14 cellular contexts compared by ENCODE assay signal in genomic region chr17:56765449-56765848, GRCh38.
DNase-seq lines count a peak whose midpoint lies in the region; ATAC-seq and TF ChIP-seq lines count a peak whose summit lies in the region.
"Had no signal": no experiment of that assay in that cellular context is flagged by ENCODE, and none has a peak within 500 bp of the region (broad histone marks: within the 10 kb centered on the region; RNA-seq: fewer than 3 reads in every experiment).

No MANE protein-coding gene starts in this region.

- H3K36me3 ChIP-seq in MM.1S (replicated peaks; ENCODE audit: insufficient read depth, low read length) (no peaks in the 10 kb centered on the region), endodermal cell (ENCODE audit: control insufficient read depth, insufficient read depth, low read length) (no peaks in the 10 kb centered on the region), prostate gland (no peaks in the 10 kb centered on the region)
- H3K36me3 ChIP-seq: BE2C had no signal

- H3K9me3 ChIP-seq in MM.1S (replicated peaks; ENCODE audit: insufficient read depth, low read length) (no peaks in the 10 kb centered on the region), endodermal cell (ENCODE audit: control insufficient read depth, low read length) (peaks cover 4% of the 10 kb centered on the region), prostate gland (no peaks in the 10 kb centered on the region)
- H3K9me3 ChIP-seq: BE2C, Caco-2 had no signal

- H3K9ac ChIP-seq in MM.1S (ENCODE audit: low read length) = no peak overlapping the region
- no peak overlapping the region for H3K9ac ChIP-seq in endodermal cell (ENCODE audit: extremely low read depth, low read length, poor library complexity, severe bottlenecking)
- H3K9ac ChIP-seq: GM23248 had no signal

- no peak overlapping the region for H2AFZ ChIP-seq in MM.1S (ENCODE audit: low read length)
- H2AFZ ChIP-seq: GM23248 had no signal

- H3K27me3 ChIP-seq in MM.1S (replicated peaks; ENCODE audit: insufficient read depth, low read length) (peaks cover 41% of the 10 kb centered on the region), endodermal cell (ENCODE audit: control insufficient read depth, insufficient read depth, low read length, poor library complexity, severe bottlenecking) (peaks cover 5% of the 10 kb centered on the region), prostate gland (replicated peaks; ENCODE audit: insufficient read depth) (no peaks in the 10 kb centered on the region)

- H3K9me3 Mint-ChIP-seq in endodermal cell = peaks cover 2% of the 10 kb centered on the region
- H3K9me3 Mint-ChIP-seq: CD4-positive, alpha-beta T cell had no signal

- H3K27ac Mint-ChIP-seq in endodermal cell = no peak overlapping the region
- H3K27ac Mint-ChIP-seq: CD4-positive, alpha-beta T cell had no signal

- H3K9me2 ChIP-seq in MM.1S (replicated peaks; ENCODE audit: insufficient read depth, low read length) = no peaks in the 10 kb centered on the region

- peaks cover 13% of the 10 kb centered on the region; the same call in 1 of the 2 replicates for H3K4me1 ChIP-seq in MM.1S (ENCODE audit: low read length)
- peaks cover 4% of the 10 kb centered on the region for H3K4me1 ChIP-seq in endodermal cell (ENCODE audit: control insufficient read depth, insufficient read depth, low read length)
- no peaks in the 10 kb centered on the region for H3K4me1 ChIP-seq in prostate gland (replicated peaks)
- H3K4me1 ChIP-seq: BE2C, Caco-2 had no signal

- H3K36me3 Mint-ChIP-seq in endodermal cell (ENCODE audit: low read depth) = no peaks in the 10 kb centered on the region

- H3K27me3 Mint-ChIP-seq in endodermal cell (ENCODE audit: insufficient read depth) = peaks cover 4% of the 10 kb centered on the region
- H3K27me3 Mint-ChIP-seq: CD4-positive, alpha-beta T cell had no signal

- H3K27ac ChIP-seq in MM.1S (ENCODE audit: low read length) (no peak overlapping the region), endodermal cell (ENCODE audit: low read depth, low read length) (peak overlapping the region; percentile 26), prostate gland (no peak overlapping the region)
- H3K27ac ChIP-seq: C4-2B, GM23248 had no signal

- H3K79me2 ChIP-seq in MM.1S (ENCODE audit: low read length) = no peaks in the 10 kb centered on the region

- no peak overlapping the region for H3K4me2 ChIP-seq in MM.1S (ENCODE audit: low read depth, low read length)

- ATAC-seq in GM19452 (IDR thresholded peaks at IDR 0.05; ENCODE audit: unreplicated experiment) (peak; percentile 82), HG02884 (IDR thresholded peaks at IDR 0.05; ENCODE audit: unreplicated experiment) (no peak)

- no peaks in the 10 kb centered on the region for H3F3A ChIP-seq in MM.1S (ENCODE audit: insufficient read depth, low read length)

- H3K4me1 Mint-ChIP-seq in endodermal cell = no peaks in the 10 kb centered on the region

- peak; percentile 45 for DNase-seq in MM.1S
- DNase-seq in endodermal cell = no peak
- no peak for DNase-seq in activated CD4-positive, alpha-beta T cell treated with anti-CD3 and anti-CD28 coated beads, Interleukin-2, amount 50 U/mL, for 48 hours
- no peak for DNase-seq in ecto neural progenitor cell (ENCODE audit: low spot score)
- DNase-seq in prostate gland (ENCODE audit: low spot score) = no peak
- DNase-seq: ACHN; BE2C; Caco-2; CD4-positive, alpha-beta T cell; GM23248; KG1 had no signal

- no peaks in the 10 kb centered on the region for H4K20me1 ChIP-seq in MM.1S (ENCODE audit: insufficient read depth, low read length)

- H3K4me3 ChIP-seq in MM.1S (ENCODE audit: low read length) (no peak overlapping the region), endodermal cell (ENCODE audit: low read length) (no peak overlapping the region), prostate gland (no peak overlapping the region)
- H3K4me3 ChIP-seq: GM23248 had no signal

- intact Hi-C loops in prostate gland (cut with DNase I) = no loop called here

- no peak overlapping the region for H3K4me3 Mint-ChIP-seq in endodermal cell
- H3K4me3 Mint-ChIP-seq: CD4-positive, alpha-beta T cell had no signal

- 90 to 94% methylated on average over 2 to 4 of the region's 4 CpGs for WGBS in endodermal cell (ENCODE audit: insufficient coverage in 1 of 2, insufficient read length in 1 of 2), 2 experiments
- 84% methylated on average over 4 of the region's 4 CpGs for WGBS in prostate gland

- no peak for TF ChIP-seq POLR2A in prostate gland (IDR thresholded peaks at IDR 0.05)

- TF ChIP-seq CTCF in MM.1S (IDR thresholded peaks at IDR 0.05; ENCODE audit: low read length) = no peak
- TF ChIP-seq CTCF in endodermal cell (conservative IDR thresholded peaks at IDR 0.05) = no peak
- TF ChIP-seq CTCF in prostate gland (IDR thresholded peaks at IDR 0.05) = no peak
